In genomic region chr13:57636811-57637210, GRCh38 we compare ENCODE assay signal across 18 cellular contexts. TPM values are rescaled to one million over a fixed set of nuclear protein-coding genes. Genes with fewer than 3 reads are reported as not detected.
DNase-seq lines count a peak whose midpoint lies in the region; ATAC-seq and TF ChIP-seq lines count a peak whose summit lies in the region.
"Had no signal": no experiment of that assay in that cellular context is flagged by ENCODE, and none has a peak within 500 bp of the region (broad histone marks: within the 10 kb centered on the region; RNA-seq: fewer than 3 reads in every experiment).

No MANE protein-coding gene starts in this region.

- H3K4me3 ChIP-seq in left ventricle myocardium inferior, result peak overlapping the region; percentile 74
- no peak overlapping the region for H3K4me3 ChIP-seq in neural progenitor cell
- H3K4me3 ChIP-seq in upper lobe of left lung, result peak overlapping the region in 3 of 4 donors; percentile 15 to 63 (median 45)

- intact Hi-C loops in left ventricle myocardium inferior (cut with micrococcal nuclease) (no loop called here), cardiac septum (cut with DNase I) (no loop called here)

- peaks cover 19% of the 10 kb centered on the region for H3K9me3 Mint-ChIP-seq in neural progenitor cell
- no peaks in the 10 kb centered on the region for H3K9me3 Mint-ChIP-seq in activated CD8-positive, alpha-beta memory T cell treated with anti-CD3 and anti-CD28 coated beads, Interleukin-2, amount 10 ng/mL, durations not matched to agents 7 days and 5 days (ENCODE audit: low read depth)
- H3K9me3 Mint-ChIP-seq in naive thymus-derived CD8-positive, alpha-beta T cell, result peaks cover 0 to 12% (median 0%) of the 10 kb centered on the region in 9 donors

- peaks cover 15% of the 10 kb centered on the region for H3K4me1 Mint-ChIP-seq in neural progenitor cell
- H3K4me1 Mint-ChIP-seq in activated CD8-positive, alpha-beta memory T cell treated with anti-CD3 and anti-CD28 coated beads, Interleukin-2, amount 10 ng/mL, durations not matched to agents 7 days and 5 days, result peaks cover 2% of the 10 kb centered on the region
- H3K4me1 Mint-ChIP-seq in naive thymus-derived CD8-positive, alpha-beta T cell, result peaks cover 0 to 18% (median 6%) of the 10 kb centered on the region in 4 donors

- peak overlapping the region; percentile 74 for H3K4me3 Mint-ChIP-seq in neural progenitor cell
- no peak overlapping the region for H3K4me3 Mint-ChIP-seq in activated CD8-positive, alpha-beta memory T cell treated with anti-CD3 and anti-CD28 coated beads, Interleukin-2, amount 10 ng/mL, durations not matched to agents 7 days and 5 days
- H3K4me3 Mint-ChIP-seq in naive thymus-derived CD8-positive, alpha-beta T cell, result no peak overlapping the region
- H3K4me3 Mint-ChIP-seq: CD14-positive monocyte, HFFc6 had no signal

- peaks cover 40% of the 10 kb centered on the region for H4K20me1 ChIP-seq in neural progenitor cell (ENCODE audit: low read depth)

- no peak for TF ChIP-seq POLR2A in upper lobe of left lung (IDR thresholded peaks at IDR 0.05)

- TF ChIP-seq CTCF in left ventricle myocardium inferior (IDR thresholded peaks at IDR 0.05; ENCODE audit: borderline replicate concordance) (no peak), neural progenitor cell (IDR thresholded peaks at IDR 0.05) (no peak), upper lobe of left lung (IDR thresholded peaks at IDR 0.05) (no peak)

- H3K9me3 ChIP-seq in left ventricle myocardium inferior (replicated peaks), result no peaks in the 10 kb centered on the region
- no peaks in the 10 kb centered on the region for H3K9me3 ChIP-seq in neural progenitor cell (ENCODE audit: low read depth)
- H3K9me3 ChIP-seq in upper lobe of left lung, result peaks cover 0 to 4% (median 0%) of the 10 kb centered on the region in 4 donors

- TF ChIP-seq EP300 in upper lobe of left lung (IDR thresholded peaks at IDR 0.05), result no peak

- H3K27me3 ChIP-seq in left ventricle myocardium inferior (ENCODE audit: low read depth) (peaks cover 35% of the 10 kb centered on the region), neural progenitor cell (peaks cover 59% of the 10 kb centered on the region), upper lobe of left lung (peaks cover 0 to 29% (median 19%) of the 10 kb centered on the region in 4 donors)

- H3K36me3 ChIP-seq in left ventricle myocardium inferior (no peaks in the 10 kb centered on the region), neural progenitor cell (no peaks in the 10 kb centered on the region), upper lobe of left lung (no peaks in the 10 kb centered on the region)

- no peak overlapping the region for H2AFZ ChIP-seq in neural progenitor cell (replicated peaks)

- 42 to 66% methylated on average over 2 of the region's 2 CpGs for WGBS in upper lobe of left lung, 2 donors

- H3K4me1 ChIP-seq in left ventricle myocardium inferior, result peaks cover 40% of the 10 kb centered on the region
- H3K4me1 ChIP-seq in neural progenitor cell, result peaks cover 18% of the 10 kb centered on the region
- H3K4me1 ChIP-seq in upper lobe of left lung, result peaks cover 5 to 10% (median 8%) of the 10 kb centered on the region in 4 donors
- H3K4me1 ChIP-seq: Caco-2 had no signal

- H3F3A ChIP-seq in neural progenitor cell (ENCODE audit: low read depth), result peaks cover 5% of the 10 kb centered on the region

- no peak overlapping the region for H3K4me2 ChIP-seq in neural progenitor cell

- peaks cover 25% of the 10 kb centered on the region for H3K27me3 Mint-ChIP-seq in neural progenitor cell (ENCODE audit: insufficient read depth, low read depth)
- peaks cover 29% of the 10 kb centered on the region for H3K27me3 Mint-ChIP-seq in activated CD8-positive, alpha-beta memory T cell treated with anti-CD3 and anti-CD28 coated beads, Interleukin-2, amount 10 ng/mL, durations not matched to agents 7 days and 5 days
- peaks cover 7 to 37% (median 22%) of the 10 kb centered on the region in 5 donors for H3K27me3 Mint-ChIP-seq in naive thymus-derived CD8-positive, alpha-beta T cell

- no peak for DNase-seq in left ventricle myocardium inferior
- no peak for DNase-seq in cardiac septum (ENCODE audit: low spot score)
- DNase-seq in inferior parietal cortex (ENCODE audit: extremely low spot score), result peak; percentile 49
- no peak for DNase-seq in neural progenitor cell (ENCODE audit: low spot score)
- no peak for DNase-seq in upper lobe of left lung
- no peak for DNase-seq in activated CD8-positive, alpha-beta memory T cell treated with anti-CD3 and anti-CD28 coated beads, Interleukin-2, amount 10 ng/mL, durations not matched to agents 7 days and 5 days
- DNase-seq in naive thymus-derived CD8-positive, alpha-beta T cell, result no peak
- DNase-seq in NCI-H1105 treated with DMSO at 0.1 percent for 48 hours (lab: John Stamatoyannopoulos, UW), result no peak
- DNase-seq: Caco-2, DMS53, HFFc6, KG1, NCI-H1048, NCI-H2171, NCI-H446 treated with DMSO at 0.1 percent for 48 hours, NCI-H774 had no signal

- POLR2A ChIA-PET in naive thymus-derived CD8-positive, alpha-beta T cell (lab: Charles Lee), result no interaction called here

- H3K27ac Mint-ChIP-seq in neural progenitor cell, result no peak overlapping the region
- H3K27ac Mint-ChIP-seq in activated CD8-positive, alpha-beta memory T cell treated with anti-CD3 and anti-CD28 coated beads, Interleukin-2, amount 10 ng/mL, durations not matched to agents 7 days and 5 days, result no peak overlapping the region
- H3K27ac Mint-ChIP-seq in naive thymus-derived CD8-positive, alpha-beta T cell, result no peak overlapping the region
- H3K27ac Mint-ChIP-seq: CD14-positive monocyte, HFFc6 had no signal

- H3K79me2 ChIP-seq in neural progenitor cell (ENCODE audit: low read depth), result no peaks in the 10 kb centered on the region

- H3K9ac ChIP-seq in neural progenitor cell, result no peak overlapping the region

- H3K27ac ChIP-seq in left ventricle myocardium inferior (replicated peaks), result no peak overlapping the region
- H3K27ac ChIP-seq in neural progenitor cell, result no peak overlapping the region
- peak overlapping the region in 1 of 4 donors; percentile 8 for H3K27ac ChIP-seq in upper lobe of left lung

- CTCF ChIA-PET in activated CD8-positive, alpha-beta memory T cell treated with anti-CD3 and anti-CD28 coated beads, Interleukin-2, amount 10 ng/mL, durations not matched to agents 7 days and 5 days (lab: Charles Lee), result no interaction called here

- H3K36me3 Mint-ChIP-seq in neural progenitor cell, result peaks cover 12% of the 10 kb centered on the region
- H3K36me3 Mint-ChIP-seq in activated CD8-positive, alpha-beta memory T cell treated with anti-CD3 and anti-CD28 coated beads, Interleukin-2, amount 10 ng/mL, durations not matched to agents 7 days and 5 days, result peaks cover 10% of the 10 kb centered on the region
- H3K36me3 Mint-ChIP-seq in naive thymus-derived CD8-positive, alpha-beta T cell, result peaks cover 0 to 9% (median 0%) of the 10 kb centered on the region in 3 donors

- no peak for ATAC-seq in upper lobe of left lung (ENCODE audit: low FRiP score in 2 of 2)
- no peak for ATAC-seq in activated CD8-positive, alpha-beta memory T cell treated with anti-CD3 and anti-CD28 coated beads, Interleukin-2, amount 10 ng/mL, durations not matched to agents 7 days and 5 days
- no peak for ATAC-seq in naive thymus-derived CD8-positive, alpha-beta T cell
- ATAC-seq: Panc1 had no signal

RNA-seq across cellular contexts. Expression of gene PCDH17, which starts 5.3 kb away (rescaled TPM):
- total RNA-seq in left ventricle myocardium inferior (3.1 TPM), cardiac septum (7.3 TPM), neural progenitor cell (ENCODE audit: low replicate concordance) (5.3 and 6.2 TPM in 2 replicates), upper lobe of left lung (10 to 100 TPM; 16.8 to 67.9 (median 25.8) TPM)
- not detected for total RNA-seq in activated CD8-positive, alpha-beta memory T cell treated with anti-CD3 and anti-CD28 coated beads, Interleukin-2, amount 10 ng/mL, durations not matched to agents 7 days and 5 days
- total RNA-seq in naive thymus-derived CD8-positive, alpha-beta T cell, result not detected
- not detected for polyA plus RNA-seq in naive thymus-derived CD8-positive, alpha-beta T cell
- total RNA-seq: Caco-2 had no signal
- polyA plus RNA-seq: CD14-positive monocyte had no signal
